In genomic region chr10:70404906-70405824, GRCh38 we compare ENCODE assay signal across 8 cellular contexts. TPM values are rescaled to one million over a fixed set of nuclear protein-coding genes. Genes with fewer than 3 reads are reported as not detected.
A peak's percentile ranks its signal among the peaks of the same experiment; 100 is the strongest.
DNase-seq lines count a peak whose midpoint lies in the region; FAIRE-seq and TF ChIP-seq lines count a peak whose summit lies in the region.

No MANE protein-coding gene starts in this region.

- H3K4me1 Mint-ChIP-seq in HFFc6 (ENCODE audit: low read depth), result peaks cover 41% of the 10 kb centered on the region

- no peaks in the 10 kb centered on the region for H3K9me3 Mint-ChIP-seq in HFFc6

- peaks cover 9% of the 10 kb centered on the region for H3K36me3 Mint-ChIP-seq in HFFc6 (ENCODE audit: low read depth)

- H3K4me3 ChIP-seq in left ventricle myocardium inferior, result peak overlapping the region; percentile 92

- no peaks in the 10 kb centered on the region for H3K27me3 ChIP-seq in left ventricle myocardium inferior (ENCODE audit: low read depth)

- peak overlapping the region; percentile 92 for H3K4me3 Mint-ChIP-seq in HFFc6

- FAIRE-seq in RCC 7860 (lab: Jason Lieb, UNC), result peak; percentile 44

- DNase-seq in ELR (ENCODE audit: low read depth) (peak; percentile 88), HFFc6 (peak; percentile 89), RCC 7860 (ENCODE audit: low spot score) (peak; percentile 35), anterior cingulate cortex (lab: John Stamatoyannopoulos, UW) (peak in 51 of 58 donors; percentile 4 to 79 (median 41)), left ventricle myocardium inferior (peak; percentile 77), pons (ENCODE audit: low spot score) (peak; percentile 72), NCI-H2171 treated with DMSO at 0.1 percent for 48 hours (lab: John Stamatoyannopoulos, UW) (no peak), NCI-H2081 (lab: John Stamatoyannopoulos, UW) (no peak)

- TF ChIP-seq CTCF in HFFc6 (IDR thresholded peaks at IDR 0.05), result no peak
- TF ChIP-seq CTCF in left ventricle myocardium inferior (IDR thresholded peaks at IDR 0.05; ENCODE audit: borderline replicate concordance), result no peak

- H3K27ac Mint-ChIP-seq in HFFc6, result peak overlapping the region; percentile 93

- H3K9me3 ChIP-seq in left ventricle myocardium inferior (replicated peaks), result no peaks in the 10 kb centered on the region

- no peaks in the 10 kb centered on the region for H3K36me3 ChIP-seq in left ventricle myocardium inferior

- peak overlapping the region; percentile 99 for H3K27ac ChIP-seq in left ventricle myocardium inferior (replicated peaks)

- intact Hi-C loops in left ventricle myocardium inferior (cut with micrococcal nuclease), result no loop called here

- H3K4me1 ChIP-seq in left ventricle myocardium inferior, result peaks cover 63% of the 10 kb centered on the region

- peaks cover 2% of the 10 kb centered on the region for H3K27me3 Mint-ChIP-seq in HFFc6 (ENCODE audit: insufficient read depth)

RNA-seq across cellular contexts. Expression of gene EIF4EBP2, which starts 1.2 kb away (rescaled TPM):
- total RNA-seq in HFFc6 (2021; fragmentation: NEBNext Ultra II Directional; extraction: Animal tissue kit (Norgen Biotek cat#: 25700)), result 10 to 100 TPM; 32.7 to 51.0 (median 40.3) TPM
- 75.1 TPM for total RNA-seq in left ventricle myocardium inferior

RNA-seq across cellular contexts. Expression of gene LRRC20, which starts 22.7 kb away (rescaled TPM):
- total RNA-seq in HFFc6 (2021; fragmentation: NEBNext Ultra II Directional; extraction: Animal tissue kit (Norgen Biotek cat#: 25700)), result 1 to 10 TPM; 1.2 to 2.4 (median 1.8) TPM
- total RNA-seq in left ventricle myocardium inferior, result 75.4 TPM

RNA-seq across cellular contexts. Expression of gene NODAL, which starts 36.3 kb away (rescaled TPM):
- not detected for total RNA-seq in HFFc6 (2021; fragmentation: NEBNext Ultra II Directional; extraction: Animal tissue kit (Norgen Biotek cat#: 25700))
- 0.16 TPM for total RNA-seq in left ventricle myocardium inferior

Comparison
In these comparisons a context has a peak if more than half of its experiments do, and no peak if none do; other contexts are left out.
1. DNase-seq: peak in ELR (single experiment), HFFc6 (single experiment), RCC 7860 (single experiment), anterior cingulate cortex (51 of 58), left ventricle myocardium inferior (single experiment) and pons (single experiment); none in NCI-H2171 treated with DMSO at 0.1 percent for 48 hours (single experiment) and NCI-H2081 (0 of 2).
2. RNA of gene LRRC20, which starts 22.7 kb away (total RNA-seq): 75.4 TPM in left ventricle myocardium inferior (single experiment); 1.2 to 2.4 TPM in HFFc6; every median in the first group is over 10 times any median in the second.